In genomic region chr5:21164425-21164824, GRCh38 we compare ENCODE assay signal across 35 cellular contexts.
"Had no signal": no experiment of that assay in that cellular context is flagged by ENCODE, and none has a peak within 500 bp of the region (broad histone marks: within the 10 kb centered on the region; RNA-seq: fewer than 3 reads in every experiment).

No MANE protein-coding gene starts in this region.

- H3K27ac ChIP-seq: brain microvascular endothelial cell, KMS-11, Peyer's patch, SJSA1 had no signal

- H3K36me3 Mint-ChIP-seq: activated naive CD8-positive, alpha-beta T cell treated with anti-CD3 and anti-CD28 coated beads for 36 hours had no signal

- H3K4me3 ChIP-seq: Peyer's patch, SJSA1 had no signal

- DNase-seq: activated CD4-positive, alpha-beta T cell treated with anti-CD3 and anti-CD28 coated beads, Interleukin-2, amount 10 ng/mL, durations not matched to agents 24 days and 14 days; activated CD4-positive, alpha-beta T cell treated with anti-CD3 and anti-CD28 coated beads, Interleukin-2, amount 50 U/mL, for 4 hours; activated CD8-positive, alpha-beta T cell treated with anti-CD3 and anti-CD28 coated beads for 36 hours; activated effector memory CD4-positive, alpha-beta T cell treated with anti-CD3 and anti-CD28 coated beads, Interleukin-2, amount 50 U/mL, for 16 hours; activated naive CD4-positive, alpha-beta T cell; activated naive CD4-positive, alpha-beta T cell treated with anti-CD3 and anti-CD28 coated beads, Interleukin-2, amount 50 U/mL, for 16 hours; activated naive CD8-positive, alpha-beta T cell treated with anti-CD3 and anti-CD28 coated beads for 36 hours; activated T-cell treated with anti-CD3 and anti-CD28 coated beads, Interleukin-2, amount 50 U/mL, for 1 hour; activated T-cell treated with anti-CD3 and anti-CD28 coated beads, Interleukin-2, amount 50 U/mL, for 72 hours; amniotic stem cell; aorta; brain microvascular endothelial cell; central memory CD4-positive, alpha-beta T cell; MM.1S; MV-4-11; NCI-H1092; NCI-H146; NCI-H187; NCI-H2029 treated with DMSO at 0.1 percent for 48 hours; NCI-H2107; NCI-H2171; NCI-H510A; NCI-H69; NK-92 treated with Interleukin-12 subunit alpha and Interleukin-12 subunit beta, amount 100 ng/mL, for 24 hours; PC-3; Peyer's patch; RPMI8226; SHP77 treated with DMSO at 0.1 percent for 48 hours; SW 1271; T-helper 1 cell; T-helper 2 cell; T-helper 9 cell had no signal

- H3K9ac ChIP-seq: KMS-11 had no signal

- H3K9me3 ChIP-seq: SJSA1 had no signal

- H3K27ac Mint-ChIP-seq: activated CD4-positive, alpha-beta T cell treated with anti-CD3 and anti-CD28 coated beads, Interleukin-2, amount 10 ng/mL, durations not matched to agents 24 days and 14 days; activated CD8-positive, alpha-beta T cell treated with anti-CD3 and anti-CD28 coated beads for 36 hours; activated naive CD8-positive, alpha-beta T cell treated with anti-CD3 and anti-CD28 coated beads for 36 hours; activated T-cell treated with anti-CD3 and anti-CD28 coated beads, Interleukin-2, amount 50 U/mL, for 72 hours; activated T-helper 17 cell treated with anti-CD3 and anti-CD28 coated beads, Interleukin-2, amount 50 U/mL, for 72 hours had no signal

- H3K4me1 ChIP-seq: Peyer's patch, SJSA1 had no signal

- H3K27me3 ChIP-seq: brain microvascular endothelial cell, Peyer's patch, SJSA1 had no signal

- H3K4me1 Mint-ChIP-seq: activated CD4-positive, alpha-beta T cell treated with anti-CD3 and anti-CD28 coated beads, Interleukin-2, amount 10 ng/mL, durations not matched to agents 24 days and 14 days; activated naive CD8-positive, alpha-beta T cell treated with anti-CD3 and anti-CD28 coated beads for 36 hours; activated T-helper 17 cell treated with anti-CD3 and anti-CD28 coated beads, Interleukin-2, amount 50 U/mL, for 72 hours had no signal

- H3K36me3 ChIP-seq: brain microvascular endothelial cell, Peyer's patch, SJSA1 had no signal

- H3K4me3 Mint-ChIP-seq: activated CD4-positive, alpha-beta T cell treated with anti-CD3 and anti-CD28 coated beads, Interleukin-2, amount 10 ng/mL, durations not matched to agents 24 days and 14 days; activated CD8-positive, alpha-beta T cell treated with anti-CD3 and anti-CD28 coated beads for 36 hours; activated naive CD8-positive, alpha-beta T cell treated with anti-CD3 and anti-CD28 coated beads for 36 hours; activated T-cell treated with anti-CD3 and anti-CD28 coated beads, Interleukin-2, amount 50 U/mL, for 72 hours; activated T-helper 17 cell treated with anti-CD3 and anti-CD28 coated beads, Interleukin-2, amount 50 U/mL, for 72 hours had no signal

- H3K4me2 ChIP-seq: KMS-11 had no signal

- H3K27me3 Mint-ChIP-seq: activated CD4-positive, alpha-beta T cell treated with anti-CD3 and anti-CD28 coated beads, Interleukin-2, amount 10 ng/mL, durations not matched to agents 24 days and 14 days; activated CD8-positive, alpha-beta T cell treated with anti-CD3 and anti-CD28 coated beads for 36 hours; activated naive CD8-positive, alpha-beta T cell treated with anti-CD3 and anti-CD28 coated beads for 36 hours; activated T-helper 17 cell treated with anti-CD3 and anti-CD28 coated beads, Interleukin-2, amount 50 U/mL, for 72 hours had no signal
